Comparison of ENCODE assay signal across 9 cellular contexts in genomic region chrX:22526339-22526738, GRCh38.
DNase-seq lines count a peak whose midpoint lies in the region; ATAC-seq and TF ChIP-seq lines count a peak whose summit lies in the region.
"Had no signal": no experiment of that assay in that cellular context is flagged by ENCODE, and none has a peak within 500 bp of the region (broad histone marks: within the 10 kb centered on the region; RNA-seq: fewer than 3 reads in every experiment).

No MANE protein-coding gene starts in this region.

- no peak overlapping the region for H3K9ac ChIP-seq in endodermal cell (ENCODE audit: extremely low read depth, low read length, poor library complexity, severe bottlenecking)

- no peak for TF ChIP-seq EP300 in suprapubic skin (IDR thresholded peaks at IDR 0.05)

- H3K27me3 ChIP-seq in suprapubic skin (no peaks in the 10 kb centered on the region), endodermal cell (ENCODE audit: control insufficient read depth, insufficient read depth, low read length, poor library complexity, severe bottlenecking) (no peaks in the 10 kb centered on the region)

- no peak overlapping the region for H3K4me3 ChIP-seq in suprapubic skin
- no peak overlapping the region for H3K4me3 ChIP-seq in endodermal cell (ENCODE audit: low read length)
- H3K4me3 ChIP-seq: SK-N-MC had no signal

- ATAC-seq in GM19468 (IDR thresholded peaks at IDR 0.05; ENCODE audit: extremely low read depth, unreplicated experiment) (peak; percentile 97), HG03378 (IDR thresholded peaks at IDR 0.05; ENCODE audit: unreplicated experiment) (peak; percentile 99)

- H3K4me3 Mint-ChIP-seq in osteocyte (ENCODE audit: unreplicated experiment), result no peak overlapping the region
- no peak overlapping the region for H3K4me3 Mint-ChIP-seq in endodermal cell

- H3K4me1 Mint-ChIP-seq in osteocyte (ENCODE audit: unreplicated experiment) (no peaks in the 10 kb centered on the region), endodermal cell (no peaks in the 10 kb centered on the region)

- H3K9me3 ChIP-seq in suprapubic skin (no peaks in the 10 kb centered on the region), endodermal cell (ENCODE audit: control insufficient read depth, low read length) (no peaks in the 10 kb centered on the region)

- 70% methylated on average over 3 of the region's 3 CpGs for WGBS in suprapubic skin
- 100% methylated on average over 1 to 2 of the region's 3 CpGs for WGBS in endodermal cell (ENCODE audit: insufficient coverage in 1 of 2, insufficient read length in 1 of 2), 2 experiments

- peaks cover 3% of the 10 kb centered on the region for H3K27me3 Mint-ChIP-seq in osteocyte (ENCODE audit: unreplicated experiment)
- no peaks in the 10 kb centered on the region for H3K27me3 Mint-ChIP-seq in endodermal cell (ENCODE audit: insufficient read depth)

- TF ChIP-seq CTCF in osteocyte (IDR thresholded peaks at IDR 0.05), result no peak
- no peak for TF ChIP-seq CTCF in suprapubic skin (IDR thresholded peaks at IDR 0.05)
- no peak for TF ChIP-seq CTCF in endodermal cell (conservative IDR thresholded peaks at IDR 0.05)

- H3K4me1 ChIP-seq in suprapubic skin (no peaks in the 10 kb centered on the region), endodermal cell (ENCODE audit: control insufficient read depth, insufficient read depth, low read length) (no peaks in the 10 kb centered on the region)

- DNase-seq in AG08396 (ENCODE audit: low spot score) (peak; percentile 5), astrocyte of the hippocampus (ENCODE audit: low read depth, low spot score) (peak; percentile 16), osteocyte (ENCODE audit: extremely low spot score, unreplicated experiment) (no peak), suprapubic skin (ENCODE audit: low spot score in 2 of 2) (no peak), cerebellar cortex (ENCODE audit: low spot score) (no peak), endodermal cell (no peak)

- no peaks in the 10 kb centered on the region for H3K36me3 ChIP-seq in suprapubic skin
- no peaks in the 10 kb centered on the region for H3K36me3 ChIP-seq in endodermal cell (ENCODE audit: control insufficient read depth, insufficient read depth, low read length)

- TF ChIP-seq POLR2A in suprapubic skin (IDR thresholded peaks at IDR 0.05), result no peak

- H3K36me3 Mint-ChIP-seq in osteocyte (ENCODE audit: unreplicated experiment), result no peaks in the 10 kb centered on the region
- no peaks in the 10 kb centered on the region for H3K36me3 Mint-ChIP-seq in endodermal cell (ENCODE audit: low read depth)

- no peak overlapping the region for H3K27ac ChIP-seq in suprapubic skin
- H3K27ac ChIP-seq in endodermal cell (ENCODE audit: low read depth, low read length), result no peak overlapping the region
- H3K27ac ChIP-seq: SK-N-MC had no signal

- H3K9me3 Mint-ChIP-seq in osteocyte (ENCODE audit: unreplicated experiment), result peaks cover 22% of the 10 kb centered on the region
- H3K9me3 Mint-ChIP-seq in endodermal cell, result peaks cover 1% of the 10 kb centered on the region

- H3K27ac Mint-ChIP-seq in osteocyte (ENCODE audit: unreplicated experiment) (no peak overlapping the region), endodermal cell (no peak overlapping the region)

Comparison
In these comparisons a context has a peak if more than half of its experiments do, and no peak if none do; other contexts are left out.
1. DNase-seq: peak in AG08396 (single experiment) and astrocyte of the hippocampus (single experiment); none in osteocyte (single experiment), suprapubic skin (0 of 2), cerebellar cortex (single experiment) and endodermal cell (single experiment).